In the genomic region with DNA sequence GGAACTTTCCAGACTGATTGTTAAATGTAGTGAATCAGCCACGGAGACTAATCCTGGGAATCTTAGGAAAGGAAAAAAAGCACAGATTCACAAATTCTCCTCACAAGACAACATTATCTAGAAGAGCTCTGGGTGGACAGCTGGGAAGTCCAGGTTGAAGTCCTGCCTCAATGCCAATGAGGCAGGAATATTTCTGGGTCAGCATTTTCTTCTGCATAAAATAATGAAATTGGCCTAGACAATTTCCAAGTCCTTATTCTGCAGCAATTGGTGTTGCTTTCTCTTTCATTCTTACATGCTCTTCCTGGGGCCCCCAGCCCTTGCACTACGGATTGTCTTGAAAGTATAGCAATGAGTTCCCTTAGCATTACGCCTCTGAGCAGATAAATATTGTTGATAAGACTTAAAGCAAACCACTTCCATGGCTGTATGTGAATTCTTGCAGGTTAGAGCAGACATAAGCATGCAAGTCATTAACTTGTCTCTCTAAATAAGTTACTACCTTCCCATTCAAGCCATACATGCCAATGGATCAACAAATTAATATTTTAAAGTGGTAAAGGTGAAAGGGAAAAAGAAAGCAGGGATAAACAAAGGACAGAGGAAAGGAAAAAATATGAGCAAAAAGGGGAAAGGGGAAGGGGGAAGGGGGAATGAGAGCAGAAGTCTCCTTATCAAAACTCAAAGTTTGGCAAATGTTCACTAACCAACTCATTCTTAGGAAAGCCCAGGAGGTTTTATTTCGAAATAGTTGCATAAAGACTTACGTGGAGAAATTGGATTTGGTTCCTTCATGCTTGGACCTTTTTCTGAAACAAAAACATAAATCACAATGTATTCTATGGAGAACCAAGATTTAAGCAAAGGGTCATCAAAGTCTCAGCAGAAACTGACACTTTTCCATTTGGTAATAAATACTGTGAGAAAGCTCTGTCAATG, we compare ENCODE assay signal across 9 cellular contexts.
DNase-seq lines count a peak whose midpoint lies in the region; ATAC-seq and TF ChIP-seq lines count a peak whose summit lies in the region.
"Had no signal": no experiment of that assay in that cellular context is flagged by ENCODE, and none has a peak within 500 bp of the region (broad histone marks: within the 10 kb centered on the region; RNA-seq: fewer than 3 reads in every experiment).

No MANE protein-coding gene starts in this region.

- in situ Hi-C loops in HAP-1 (cut with MboI; ENCODE audit: low sequenced_read_pairs): no loop called here

- peaks cover 46% of the 10 kb centered on the region for H3K4me1 Mint-ChIP-seq in activated T-cell treated with anti-CD3 and anti-CD28 coated beads, Interleukin-2, amount 50 U/mL, for 72 hours (ENCODE audit: low read depth)
- H3K4me1 Mint-ChIP-seq in progenitor cell of endocrine pancreas (ENCODE audit: low read depth): no peaks in the 10 kb centered on the region

- no peaks in the 10 kb centered on the region for H3K36me3 ChIP-seq in mucosa of descending colon (ENCODE audit: low read depth)
- H3K36me3 ChIP-seq in Karpas-422 (ENCODE audit: insufficient read depth, low read length): no peaks in the 10 kb centered on the region
- no peaks in the 10 kb centered on the region for H3K36me3 ChIP-seq in HAP-1 (replicated peaks)

- TF ChIP-seq CTCF in mucosa of descending colon (IDR thresholded peaks at IDR 0.05): no peak
- TF ChIP-seq CTCF in progenitor cell of endocrine pancreas (IDR thresholded peaks at IDR 0.05; ENCODE audit: unreplicated experiment): no peak

- H3K9me3 ChIP-seq in mucosa of descending colon (no peaks in the 10 kb centered on the region), Karpas-422 (ENCODE audit: low read length) (no peaks in the 10 kb centered on the region), HAP-1 (no peaks in the 10 kb centered on the region)

- peak overlapping the region; percentile 99 for H3K27ac Mint-ChIP-seq in activated T-cell treated with anti-CD3 and anti-CD28 coated beads, Interleukin-2, amount 50 U/mL, for 72 hours
- no peak overlapping the region for H3K27ac Mint-ChIP-seq in progenitor cell of endocrine pancreas

- no peaks in the 10 kb centered on the region for H3K79me2 ChIP-seq in Karpas-422 (ENCODE audit: low read length)

- H2AFZ ChIP-seq in Karpas-422 (ENCODE audit: low read length): no peak overlapping the region

- peaks cover 4 to 9% of the 10 kb centered on the region in 2 donors for H3K36me3 Mint-ChIP-seq in activated T-cell treated with anti-CD3 and anti-CD28 coated beads, Interleukin-2, amount 50 U/mL, for 72 hours (ENCODE audit: insufficient read depth in 2 of 2)
- H3K36me3 Mint-ChIP-seq in progenitor cell of endocrine pancreas (ENCODE audit: insufficient read depth): no peaks in the 10 kb centered on the region

- H3K4me2 ChIP-seq in Karpas-422 (ENCODE audit: low read depth, low read length, poor library complexity, severe bottlenecking): no peak overlapping the region

- no peaks in the 10 kb centered on the region for H3K9me3 Mint-ChIP-seq in activated T-cell treated with anti-CD3 and anti-CD28 coated beads, Interleukin-2, amount 50 U/mL, for 72 hours
- no peaks in the 10 kb centered on the region for H3K9me3 Mint-ChIP-seq in progenitor cell of endocrine pancreas (ENCODE audit: low read depth)

- intact Hi-C loops in mucosa of descending colon (cut with DNase I, micrococcal nuclease): no loop called here

- H3K27me3 ChIP-seq in Karpas-422 (ENCODE audit: low read length) (no peaks in the 10 kb centered on the region), HAP-1 (ENCODE audit: low read depth) (no peaks in the 10 kb centered on the region)

- DNase-seq in activated T-cell treated with anti-CD3 and anti-CD28 coated beads, Interleukin-2, amount 50 U/mL, for 72 hours: peak; percentile 64
- DNase-seq in mucosa of descending colon (peak in 1 of 3 donors; percentile 23), NCI-H748 treated with DMSO at 0.1 percent for 48 hours (lab: John Stamatoyannopoulos, UW) (no peak), Karpas-422 (no peak), HAP-1 (ENCODE audit: low spot score in 2 of 2) (no peak), progenitor cell of endocrine pancreas (ENCODE audit: low spot score, unreplicated experiment) (no peak)

- no peaks in the 10 kb centered on the region for H4K20me1 ChIP-seq in Karpas-422 (ENCODE audit: insufficient read depth, low read depth, low read length)

- no peaks in the 10 kb centered on the region for H3K27me3 Mint-ChIP-seq in activated T-cell treated with anti-CD3 and anti-CD28 coated beads, Interleukin-2, amount 50 U/mL, for 72 hours (ENCODE audit: low read depth)
- no peaks in the 10 kb centered on the region for H3K27me3 Mint-ChIP-seq in progenitor cell of endocrine pancreas

- no peak overlapping the region for H3K9ac ChIP-seq in Karpas-422 (ENCODE audit: low read length)

- H3K4me1 ChIP-seq in mucosa of descending colon (ENCODE audit: low read depth) (no peaks in the 10 kb centered on the region), Karpas-422 (ENCODE audit: low read length) (no peaks in the 10 kb centered on the region), HAP-1 (no peaks in the 10 kb centered on the region)

- H3K27ac ChIP-seq in Karpas-422 (ENCODE audit: low read length): no peak overlapping the region
- H3K27ac ChIP-seq: HL-60 had no signal

- H3K4me3 Mint-ChIP-seq in activated T-cell treated with anti-CD3 and anti-CD28 coated beads, Interleukin-2, amount 50 U/mL, for 72 hours: peak overlapping the region; percentile 76 to 100
- H3K4me3 Mint-ChIP-seq in progenitor cell of endocrine pancreas (ENCODE audit: low read depth): no peak overlapping the region

- ATAC-seq in GM18909 (IDR thresholded peaks at IDR 0.05; ENCODE audit: poor library complexity, unreplicated experiment) (peak; percentile 95), HG03045 (IDR thresholded peaks at IDR 0.05; ENCODE audit: unreplicated experiment) (peak; percentile 73), mucosa of descending colon (peak; percentile 37)
- peak; percentile 90 to 93 for ATAC-seq in activated T-cell treated with anti-CD3 and anti-CD28 coated beads, Interleukin-2, amount 50 U/mL, for 72 hours (replicated peaks in 1 of 2)

- no peaks in the 10 kb centered on the region for H3K9me2 ChIP-seq in Karpas-422 (replicated peaks; ENCODE audit: insufficient read depth, low read length)

- H3K4me3 ChIP-seq in mucosa of descending colon (no peak overlapping the region), Karpas-422 (ENCODE audit: low read length) (no peak overlapping the region), HAP-1 (no peak overlapping the region)

Comparison
In these comparisons a context has a peak if more than half of its experiments do, and no peak if none do; other contexts are left out.
1. ATAC-seq: peak in every context shown above with its lines; median percentile 95 in GM18909; 92 in activated T-cell treated with anti-CD3 and anti-CD28 coated beads, Interleukin-2, amount 50 U/mL, for 72 hours; 73 in HG03045; 37 in mucosa of descending colon.
2. DNase-seq: peak in activated T-cell treated with anti-CD3 and anti-CD28 coated beads, Interleukin-2, amount 50 U/mL, for 72 hours (2 of 2); none in NCI-H748 treated with DMSO at 0.1 percent for 48 hours (single experiment), Karpas-422 (single experiment), HAP-1 (0 of 2) and progenitor cell of endocrine pancreas (single experiment).